Comparison of ENCODE assay signal across 8 cellular contexts in the genomic region with DNA sequence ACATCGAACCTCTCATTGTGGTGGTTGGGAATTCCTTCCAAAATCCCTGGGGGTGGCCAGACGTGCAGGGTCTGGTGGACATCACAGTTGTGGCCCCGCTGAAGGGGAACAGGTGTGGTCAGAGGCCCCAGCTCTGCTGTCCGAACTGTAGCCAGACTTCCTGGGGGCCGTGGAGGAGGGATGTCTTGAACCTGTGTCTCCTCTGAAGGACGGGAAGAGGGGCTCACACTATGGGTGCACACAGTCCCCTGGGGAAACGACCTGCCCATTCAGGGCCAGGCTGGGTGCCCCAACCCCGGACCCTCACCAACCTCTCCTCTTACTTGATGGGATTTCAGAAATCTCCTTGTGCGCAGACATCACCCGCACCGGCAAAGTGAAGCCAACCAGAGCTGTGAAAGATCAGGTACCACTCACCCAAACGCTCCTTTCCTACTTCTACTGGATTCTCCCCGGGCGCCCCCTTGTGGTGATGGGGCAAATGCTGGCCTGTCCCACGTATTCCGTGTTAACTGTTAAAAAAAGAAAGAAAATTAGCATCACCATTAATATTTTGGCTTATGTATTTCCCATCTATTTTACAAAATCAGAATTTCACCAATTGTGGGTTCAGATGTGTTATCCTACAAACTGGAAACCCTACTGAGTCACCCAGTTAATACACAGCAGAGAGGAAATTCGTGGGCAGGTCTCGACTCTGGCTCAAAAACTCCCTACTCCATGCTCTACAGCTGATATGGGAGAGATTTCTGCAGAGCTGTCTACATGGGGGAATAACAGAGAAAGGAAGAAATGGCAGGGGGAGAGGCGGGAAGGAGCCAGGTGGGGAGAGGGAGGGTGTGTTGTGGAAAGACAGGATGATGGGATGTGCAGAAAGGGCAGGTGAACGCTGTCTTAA. TPM values are rescaled to one million over a fixed set of nuclear protein-coding genes. Genes with fewer than 3 reads are reported as not detected.
DNase-seq lines count a peak whose midpoint lies in the region; ATAC-seq, FAIRE-seq and TF ChIP-seq lines count a peak whose summit lies in the region.

No MANE protein-coding gene starts in this region.

- H3K4me3 ChIP-seq in WERI-Rb-1 (ENCODE audit: low read depth, low read length) (peak overlapping the region; percentile 12; the same call in 1 of the 2 replicates), bronchial epithelial cell (ENCODE audit: low read depth, low read length) (no peak overlapping the region)

- no peak overlapping the region for H3K27ac ChIP-seq in WERI-Rb-1

- intact Hi-C loops in left colon (cut with DNase I, micrococcal nuclease): no loop called here

- H3K27me3 ChIP-seq in WERI-Rb-1 (ENCODE audit: insufficient read depth, low read depth, severe bottlenecking) (no peaks in the 10 kb centered on the region), bronchial epithelial cell (ENCODE audit: control insufficient read depth, insufficient read depth, low read length) (no peaks in the 10 kb centered on the region)

- TF ChIP-seq CTCF in WERI-Rb-1 (IDR thresholded peaks at IDR 0.05; ENCODE audit: low read depth, low read length): peak; percentile 74
- TF ChIP-seq CTCF in bronchial epithelial cell (IDR thresholded peaks at IDR 0.05; ENCODE audit: insufficient read depth, low read length, severe bottlenecking): peak; percentile 84

- H3K36me3 ChIP-seq in WERI-Rb-1 (no peaks in the 10 kb centered on the region), bronchial epithelial cell (ENCODE audit: control insufficient read depth, insufficient read depth, low read length) (no peaks in the 10 kb centered on the region)

- DNase-seq in NCI-H1417 (lab: John Stamatoyannopoulos, UW) (peak; percentile 7 to 65 (median 62)), NCI-H1417 treated with DMSO at 0.1 percent for 48 hours (lab: John Stamatoyannopoulos, UW) (no peak), NCI-H1694 (lab: John Stamatoyannopoulos, UW) (peak; percentile 72), WERI-Rb-1 (peak; percentile 84), bronchial epithelial cell (ENCODE audit: low read depth) (peak; percentile 47), left colon (peak; percentile 39 to 82), 8988T (no peak)
- peak; percentile 72 to 73 for DNase-seq in stimulated activated CD4-positive, alpha-beta T cell treated with anti-CD3 and anti-CD28 coated beads, Interleukin-2, amount 100 ng/mL, for 48 hours

- FAIRE-seq in bronchial epithelial cell (lab: Jason Lieb, UNC): no peak

- ATAC-seq in left colon: peak; percentile 85

- H3K9me3 ChIP-seq in WERI-Rb-1 (ENCODE audit: severe bottlenecking): peaks cover 3% of the 10 kb centered on the region

RNA-seq across cellular contexts. Expression of gene PADI4, which starts 28.1 kb away (rescaled TPM):
- not detected in 2 replicates for total RNA-seq in bronchial epithelial cell
- not detected for total RNA-seq in left colon

RNA-seq across cellular contexts. Expression of gene PADI6, which starts 35.9 kb away (rescaled TPM):
- not detected in 2 replicates for total RNA-seq in bronchial epithelial cell
- total RNA-seq in left colon: not detected

Comparison
In these comparisons a context has a peak if more than half of its experiments do, and no peak if none do; other contexts are left out.
1. DNase-seq: peak in NCI-H1417 (3 of 3), NCI-H1694 (single experiment), WERI-Rb-1 (single experiment), bronchial epithelial cell (single experiment), left colon (2 of 2) and stimulated activated CD4-positive, alpha-beta T cell treated with anti-CD3 and anti-CD28 coated beads, Interleukin-2, amount 100 ng/mL, for 48 hours (2 of 2); none in NCI-H1417 treated with DMSO at 0.1 percent for 48 hours (single experiment) and 8988T (single experiment).